ENCODE assay signal across 9 cellular contexts in genomic region chr1:81920245-81920740, GRCh38.
DNase-seq lines count a peak whose midpoint lies in the region; ATAC-seq, FAIRE-seq and TF ChIP-seq lines count a peak whose summit lies in the region.
"Had no signal": no experiment of that assay in that cellular context is flagged by ENCODE, and none has a peak within 500 bp of the region (broad histone marks: within the 10 kb centered on the region; RNA-seq: fewer than 3 reads in every experiment).

No MANE protein-coding gene starts in this region.

- intact Hi-C loops in Right ventricle myocardium inferior (cut with DNase I) (loop anchor here (5.0 kb wide), 1 partner anchor 43 kb away; no protein-coding TSS in a partner anchor), cardiac septum (cut with DNase I) (no loop called here), kidney (cut with DNase I) (no loop called here)

- H3K4me1 Mint-ChIP-seq in chondrocyte (ENCODE audit: low read depth), result peaks cover 36% of the 10 kb centered on the region

- no peaks in the 10 kb centered on the region for H3K36me3 ChIP-seq in kidney (ENCODE audit: control insufficient read depth in 1 of 2, insufficient read depth in 2 of 2, low read length in 2 of 2)

- DNase-seq in Right ventricle myocardium inferior (ENCODE audit: missing footprints) (peak; percentile 37), cardiac septum (ENCODE audit: low spot score) (no peak), chondrocyte (ENCODE audit: low spot score) (no peak), kidney (peak; percentile 58), urothelium cell line (ENCODE audit: low spot score) (peak; percentile 23), LoVo (ENCODE audit: low spot score) (no peak)
- DNase-seq: activated CD8-positive, alpha-beta memory T cell treated with anti-CD3 and anti-CD28 coated beads for 24 hours had no signal

- H3K9me3 Mint-ChIP-seq in chondrocyte (ENCODE audit: low read depth), result no peaks in the 10 kb centered on the region

- ATAC-seq in Right ventricle myocardium inferior, result peak; percentile 91
- ATAC-seq in GM19467 (IDR thresholded peaks at IDR 0.05; ENCODE audit: unreplicated experiment), result no peak
- no peak for ATAC-seq in GM21825 (IDR thresholded peaks at IDR 0.05; ENCODE audit: unreplicated experiment)

- TF ChIP-seq CTCF in chondrocyte (IDR thresholded peaks at IDR 0.05) (no peak), kidney (IDR thresholded peaks at IDR 0.05; ENCODE audit: borderline replicate concordance, extremely low read depth, insufficient read depth) (no peak)

- H3K4me3 ChIP-seq in kidney (ENCODE audit: low read length in 2 of 2), result no peak overlapping the region

- no peaks in the 10 kb centered on the region for H3K9me3 ChIP-seq in kidney (ENCODE audit: control insufficient read depth in 1 of 2, low read length in 2 of 2)

- no peaks in the 10 kb centered on the region for H3K36me3 Mint-ChIP-seq in chondrocyte (ENCODE audit: low read depth)

- no peak for FAIRE-seq in kidney (lab: Jason Lieb, UNC)
- FAIRE-seq in urothelium cell line (lab: Jason Lieb, UNC), result no peak

- peak overlapping the region; percentile 60 for H3K4me3 Mint-ChIP-seq in chondrocyte (ENCODE audit: unreplicated experiment)

- H3K27me3 Mint-ChIP-seq in chondrocyte (ENCODE audit: low read depth), result no peaks in the 10 kb centered on the region

- H3K9ac ChIP-seq in kidney (ENCODE audit: low read length in 2 of 2), result no peak overlapping the region

- peaks cover 4 to 16% of the 10 kb centered on the region in 2 donors for H3K4me1 ChIP-seq in kidney (ENCODE audit: control insufficient read depth in 1 of 2, insufficient read depth in 1 of 2, low read depth in 1 of 2, low read length in 2 of 2)

- peak overlapping the region; percentile 90 for H3K27ac Mint-ChIP-seq in chondrocyte (ENCODE audit: unreplicated experiment)

- no peak overlapping the region for H3K27ac ChIP-seq in kidney (ENCODE audit: low read depth in 2 of 2, low read length in 2 of 2)

Comparison
In these comparisons a context has a peak if more than half of its experiments do, and no peak if none do; other contexts are left out.
1. DNase-seq: peak in Right ventricle myocardium inferior (single experiment), kidney (single experiment) and urothelium cell line (single experiment); none in cardiac septum (single experiment), chondrocyte (single experiment) and LoVo (single experiment).